In the genomic region with DNA sequence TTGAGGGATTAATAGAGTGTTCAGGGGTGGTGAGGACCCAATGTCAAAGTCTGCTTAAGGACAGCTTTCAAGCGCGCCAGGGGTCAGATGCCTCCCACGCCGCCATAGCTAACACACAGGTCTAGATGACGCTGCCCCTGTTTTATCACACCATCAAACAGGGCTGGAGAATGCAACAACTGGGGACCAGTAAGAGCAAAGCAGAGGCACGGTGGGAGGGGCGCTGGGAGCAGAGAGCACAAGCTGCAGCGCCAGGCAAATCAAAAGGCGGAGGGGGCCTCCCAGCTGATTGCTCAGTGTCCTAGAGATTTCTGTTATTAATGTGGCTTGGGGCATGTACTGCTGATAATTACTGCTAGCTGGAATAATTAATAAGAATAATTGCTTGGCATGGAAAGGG, we compare ENCODE assay signal across 12 cellular contexts.
"Had no signal": no experiment of that assay in that cellular context is flagged by ENCODE, and none has a peak within 500 bp of the region (broad histone marks: within the 10 kb centered on the region; RNA-seq: fewer than 3 reads in every experiment).

No MANE protein-coding gene starts in this region.

- H3K4me1 ChIP-seq: thyroid gland had no signal

- H3K27ac ChIP-seq: thyroid gland, VCaP had no signal

- H3K4me3 ChIP-seq: thyroid gland had no signal

- H3K36me3 ChIP-seq: thyroid gland had no signal

- DNase-seq: activated CD4-positive, alpha-beta T cell treated with anti-CD3 and anti-CD28 coated beads, Interleukin-2, amount 50 U/mL, for 4 hours; activated T-cell treated with anti-CD3 and anti-CD28 coated beads for 4 hours; caudate nucleus; head of caudate nucleus; naive thymus-derived CD8-positive, alpha-beta T cell; occipital lobe; stimulated activated naive B cell treated with anti-CD40 and anti-IgM and Interleukin-4, amounts not matched to agents 10 μg/mL and 1 μg/mL and 100 μg/mL, for 72 hours; SW 1271; T-helper 2 cell; thyroid gland had no signal

- H3K9me3 ChIP-seq: thyroid gland had no signal

- ATAC-seq: naive thymus-derived CD8-positive, alpha-beta T cell; stimulated activated naive B cell treated with anti-CD40 and anti-IgM and Interleukin-4, amounts not matched to agents 10 μg/mL and 1 μg/mL and 100 μg/mL, for 72 hours had no signal

- H3K27me3 ChIP-seq: thyroid gland had no signal

- FAIRE-seq: frontal cortex had no signal
